ENCODE assay signal across 16 cellular contexts in genomic region chr6:89599727-89600126, GRCh38. TPM values are rescaled to one million over a fixed set of nuclear protein-coding genes. Genes with fewer than 3 reads are reported as not detected.
DNase-seq lines count a peak whose midpoint lies in the region; ATAC-seq and TF ChIP-seq lines count a peak whose summit lies in the region.
"Had no signal": no experiment of that assay in that cellular context is flagged by ENCODE, and none has a peak within 500 bp of the region (broad histone marks: within the 10 kb centered on the region; RNA-seq: fewer than 3 reads in every experiment).

No MANE protein-coding gene starts in this region.

- no peak overlapping the region for H3K4ac ChIP-seq in mesendoderm (ENCODE audit: low read depth, low read length)

- no peak overlapping the region for H3K4me2 ChIP-seq in mesendoderm (ENCODE audit: low read length)

- H4K5ac ChIP-seq in mesendoderm (ENCODE audit: low read length) = no peak overlapping the region

- H3K79me2 ChIP-seq in mesendoderm (ENCODE audit: control insufficient read depth, insufficient read depth, low read length) = no peaks in the 10 kb centered on the region

- ATAC-seq in left cardiac atrium (peak; percentile 58 to 82), HG03354 (IDR thresholded peaks at IDR 0.05; ENCODE audit: poor library complexity, severe bottlenecking, unreplicated experiment) (no peak)

- no peak for TF ChIP-seq POLR2A in testis (IDR thresholded peaks at IDR 0.05)

- H3K9me3 ChIP-seq in testis = no peaks in the 10 kb centered on the region
- no peaks in the 10 kb centered on the region for H3K9me3 ChIP-seq in colonic mucosa
- H3K9me3 ChIP-seq: BE2C, Peyer's patch had no signal

- H3K9ac ChIP-seq in mesendoderm (ENCODE audit: low read length) (peak overlapping the region; percentile 7), colonic mucosa (ENCODE audit: low read depth in 2 of 2, low read length in 2 of 2) (no peak overlapping the region)

- DNase-seq in coronary artery (ENCODE audit: low spot score) (no peak), left cardiac atrium (no peak), mesendoderm (peak; percentile 44), testis (peak; percentile 73), DMS53 treated with DMSO at 0.1 percent for 48 hours (lab: John Stamatoyannopoulos, UW; ENCODE audit: unreplicated experiment) (no peak), HCEC 1CT (no peak), colonic mucosa (no peak)
- DNase-seq: BE2C, DMS53, Kasumi-1, NCI-H1417 treated with DMSO at 0.1 percent for 48 hours, NCI-H187, NCI-H446, NCI-H526, Peyer's patch had no signal

- no peak for TF ChIP-seq CTCF in coronary artery (IDR thresholded peaks at IDR 0.05)
- TF ChIP-seq CTCF in testis (IDR thresholded peaks at IDR 0.05) = no peak
- no peak for TF ChIP-seq CTCF in colonic mucosa (IDR thresholded peaks at IDR 0.05)

- no peak overlapping the region for H2BK120ac ChIP-seq in mesendoderm (ENCODE audit: low read depth, low read length)

- H2AK5ac ChIP-seq in mesendoderm (ENCODE audit: low read length) = no peak overlapping the region

- H3K27ac ChIP-seq in coronary artery = peak overlapping the region; percentile 17 to 73
- peak overlapping the region; percentile 69 for H3K27ac ChIP-seq in mesendoderm (ENCODE audit: low read depth, low read length)
- H3K27ac ChIP-seq in testis = peak overlapping the region; percentile 6 to 51
- H3K27ac ChIP-seq in colonic mucosa = no peak overlapping the region
- H3K27ac ChIP-seq: Peyer's patch had no signal

- no peak overlapping the region for H3K23ac ChIP-seq in mesendoderm (ENCODE audit: low read length)

- no peaks in the 10 kb centered on the region for H3K79me1 ChIP-seq in mesendoderm (ENCODE audit: low read length)

- H3K36me3 ChIP-seq in mesendoderm (ENCODE audit: control insufficient read depth, insufficient read depth, low read length) (no peaks in the 10 kb centered on the region), testis (ENCODE audit: low read depth, missing control alignments) (no peaks in the 10 kb centered on the region), colonic mucosa (no peaks in the 10 kb centered on the region)
- H3K36me3 ChIP-seq: BE2C, Peyer's patch had no signal

- WGBS in mesendoderm (ENCODE audit: extremely low coverage, insufficient coverage, low lambda C conversion rate) = no CpG with 5 or more reads among the region's 7 CpGs
- 40 to 50% methylated on average over 7 of the region's 7 CpGs for WGBS in testis, 2 donors

- peak overlapping the region; percentile 38 for H3K56ac ChIP-seq in mesendoderm (ENCODE audit: low read length)

- no peak overlapping the region for H4K8ac ChIP-seq in mesendoderm (ENCODE audit: low read depth, low read length)

- H3K18ac ChIP-seq in mesendoderm (ENCODE audit: low read length) = no peak overlapping the region

- H2BK5ac ChIP-seq in mesendoderm (ENCODE audit: low read length) = peak overlapping the region; percentile 33

- intact Hi-C loops in left cardiac atrium (cut with DNase I) = no loop called here
- intact Hi-C loops in testis (cut with DNase I; ENCODE audit: low total_unique reads) = no loop called here
- intact Hi-C loops in colonic mucosa (cut with DNase I) = no loop called here

- H3K4me1 ChIP-seq in mesendoderm (ENCODE audit: control insufficient read depth, low read depth, low read length) (no peaks in the 10 kb centered on the region), testis (peaks cover 3% of the 10 kb centered on the region), colonic mucosa (no peaks in the 10 kb centered on the region)
- H3K4me1 ChIP-seq: BE2C, Peyer's patch had no signal

- H3K4me3 ChIP-seq in coronary artery (peak overlapping the region; percentile 30), mesendoderm (ENCODE audit: low read length) (no peak overlapping the region), testis (no peak overlapping the region), colonic mucosa (no peak overlapping the region)
- H3K4me3 ChIP-seq: Peyer's patch had no signal

- no peak overlapping the region for H2BK15ac ChIP-seq in mesendoderm (replicated peaks; ENCODE audit: low read depth)

- H3K27me3 ChIP-seq in mesendoderm (ENCODE audit: insufficient read depth, low read length, poor library complexity) (no peaks in the 10 kb centered on the region), testis (no peaks in the 10 kb centered on the region), colonic mucosa (no peaks in the 10 kb centered on the region)
- H3K27me3 ChIP-seq: BE2C, Peyer's patch had no signal

RNA-seq across cellular contexts. Expression of gene LYRM2, which starts 38.8 kb away (rescaled TPM):
- 10 to 100 TPM; 27.9 to 36.7 TPM for total RNA-seq in left cardiac atrium
- 30.4 TPM for polyA plus RNA-seq in mesendoderm (2013, experiment 1 of 2)
- polyA plus RNA-seq in mesendoderm (2013, experiment 2 of 2) = 30.0 TPM
- total RNA-seq in testis = 10 to 100 TPM; 18.6 to 24.8 TPM
- 32.5 TPM for polyA plus RNA-seq in testis (ENCODE audit: insufficient read depth, low read depth, low replicate concordance)
- 10 to 100 TPM; 28.7 to 43.5 TPM for total RNA-seq in colonic mucosa

Comparison
In these comparisons a context has a peak if more than half of its experiments do, and no peak if none do; other contexts are left out.
1. DNase-seq: peak in mesendoderm (single experiment) and testis (single experiment); none in coronary artery (single experiment), left cardiac atrium (single experiment), DMS53 treated with DMSO at 0.1 percent for 48 hours (single experiment), HCEC 1CT (single experiment) and colonic mucosa (single experiment).